ENCODE assay signal across 12 cellular contexts in the genomic region with DNA sequence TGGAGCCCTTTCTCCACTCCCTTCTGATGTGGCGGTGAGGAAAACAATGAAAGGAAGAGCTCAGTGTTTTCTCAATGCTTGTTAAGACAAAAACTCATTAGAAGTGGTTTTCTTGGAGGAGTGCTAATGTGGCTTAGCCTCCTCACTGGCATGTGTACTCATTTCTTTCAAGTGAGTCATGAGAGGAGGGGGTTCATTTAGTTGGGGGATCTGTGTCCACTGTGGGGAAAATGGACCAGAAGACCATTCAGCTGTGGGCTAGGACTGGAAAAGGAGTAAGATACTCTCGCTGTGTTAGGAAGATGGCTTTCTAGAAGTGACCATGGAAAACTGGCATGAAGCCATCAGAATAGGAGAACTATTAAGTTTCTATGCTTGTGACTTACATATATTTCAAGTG. TPM values are rescaled to one million over a fixed set of nuclear protein-coding genes. Genes with fewer than 3 reads are reported as not detected.
A peak's percentile ranks its signal among the peaks of the same experiment; 100 is the strongest.
DNase-seq lines count a peak whose midpoint lies in the region; ATAC-seq and TF ChIP-seq lines count a peak whose summit lies in the region.
"Had no signal": no experiment of that assay in that cellular context is flagged by ENCODE, and none has a peak within 500 bp of the region (broad histone marks: within the 10 kb centered on the region; RNA-seq: fewer than 3 reads in every experiment).

No MANE protein-coding gene starts in this region.

- peaks cover 76 to 100% (median 96%) of the 10 kb centered on the region in 4 donors for H3K4me1 ChIP-seq in esophagus muscularis mucosa
- H3K4me1 ChIP-seq in gastrocnemius medialis = peaks cover 93 to 94% of the 10 kb centered on the region in 2 donors

- TF ChIP-seq POLR2A in esophagus muscularis mucosa (IDR thresholded peaks at IDR 0.05; ENCODE audit: low read depth) (no peak), gastrocnemius medialis (IDR thresholded peaks at IDR 0.05) (no peak)

- H3K4me3 ChIP-seq in esophagus muscularis mucosa (peak overlapping the region in 2 of 4 donors; percentile 5 to 15), gastrocnemius medialis (peak overlapping the region in 3 of 4 donors; percentile 5 to 30 (median 9))
- H3K4me3 ChIP-seq: cardiac muscle cell had no signal

- no peaks in the 10 kb centered on the region for H3K27me3 ChIP-seq in esophagus muscularis mucosa
- no peaks in the 10 kb centered on the region for H3K27me3 ChIP-seq in gastrocnemius medialis

- intact Hi-C loops in esophagus muscularis mucosa (cut with DNase I) (no loop called here), gastrocnemius medialis (cut with DNase I; ENCODE audit: low total_unique reads) (no loop called here)

- TF ChIP-seq EP300 in esophagus muscularis mucosa (IDR thresholded peaks at IDR 0.05) = no peak

- no peaks in the 10 kb centered on the region for H3K9me3 ChIP-seq in esophagus muscularis mucosa
- H3K9me3 ChIP-seq in gastrocnemius medialis = no peaks in the 10 kb centered on the region

- TF ChIP-seq CTCF in esophagus muscularis mucosa (IDR thresholded peaks at IDR 0.05) (no peak), gastrocnemius medialis (IDR thresholded peaks at IDR 0.05 in 4 of 5, conservative IDR thresholded peaks at IDR 0.05 in 1 of 5) (no peak)

- 86% methylated on average over 2 of the region's 2 CpGs for WGBS in esophagus muscularis mucosa

- H3K27ac ChIP-seq in esophagus muscularis mucosa (replicated peaks in 1 of 4) = peak overlapping the region; percentile 48 to 69 (median 56)
- H3K27ac ChIP-seq in gastrocnemius medialis = peak overlapping the region; percentile 68 to 78 (median 71)
- H3K27ac ChIP-seq: cardiac muscle cell had no signal

- in situ Hi-C loops in gastrocnemius medialis (cut with MboI; ENCODE audit: low sequenced_read_pairs in 4 of 4) = no loop called here

- peak; percentile 22 for DNase-seq in H4 (ENCODE audit: low spot score)
- peak; percentile 41 for DNase-seq in RPMI7951 (ENCODE audit: low read depth)
- DNase-seq in esophagus muscularis mucosa (ENCODE audit: extremely low spot score) = no peak
- DNase-seq in gastrocnemius medialis = no peak
- no peak for DNase-seq in NCI-H2196 treated with DMSO at 0.1 percent for 48 hours (lab: John Stamatoyannopoulos, UW; ENCODE audit: unreplicated experiment)
- DNase-seq in NCI-H510A treated with DMSO at 0.1 percent for 48 hours (lab: John Stamatoyannopoulos, UW) = no peak
- DNase-seq: activated CD4-positive, alpha-beta T cell treated with anti-CD3 and anti-CD28 coated beads, Interleukin-2, amount 50 U/mL, for 48 hours; Calu3; HFFc6; left colon had no signal

- ATAC-seq in gastrocnemius medialis (peak; percentile 18 to 19), HG02981 (IDR thresholded peaks at IDR 0.05; ENCODE audit: unreplicated experiment) (no peak)
- ATAC-seq: left colon had no signal

- peaks cover 18 to 21% (median 19%) of the 10 kb centered on the region in 4 donors for H3K36me3 ChIP-seq in esophagus muscularis mucosa
- H3K36me3 ChIP-seq in gastrocnemius medialis = peaks cover 2 to 20% of the 10 kb centered on the region in 2 donors
- H3K36me3 ChIP-seq: cardiac muscle cell had no signal

RNA-seq across cellular contexts. Expression of a gene that starts 23.5 kb away (rescaled TPM):
- 15.9 and 17.4 TPM in 2 replicates for total RNA-seq in H4 (2014; rRNA removed; shearing (Covaris generic))
- 14.9 and 18.1 TPM in 2 replicates for total RNA-seq in RPMI7951 (2014; rRNA removed; shearing (Covaris generic))
- total RNA-seq in esophagus muscularis mucosa (100 to 1,000 TPM; 143 to 209 (median 184) TPM), gastrocnemius medialis (100 to 1,000 TPM; 122 to 174 (median 169) TPM)

Comparison
In these comparisons a context has a peak if more than half of its experiments do, and no peak if none do; other contexts are left out.
1. DNase-seq: peak in H4 (single experiment) and RPMI7951 (single experiment); none in esophagus muscularis mucosa (single experiment), gastrocnemius medialis (0 of 2), NCI-H2196 treated with DMSO at 0.1 percent for 48 hours (single experiment) and NCI-H510A treated with DMSO at 0.1 percent for 48 hours (single experiment).